ENCODE assay signal across 1 cellular context in the genomic region with DNA sequence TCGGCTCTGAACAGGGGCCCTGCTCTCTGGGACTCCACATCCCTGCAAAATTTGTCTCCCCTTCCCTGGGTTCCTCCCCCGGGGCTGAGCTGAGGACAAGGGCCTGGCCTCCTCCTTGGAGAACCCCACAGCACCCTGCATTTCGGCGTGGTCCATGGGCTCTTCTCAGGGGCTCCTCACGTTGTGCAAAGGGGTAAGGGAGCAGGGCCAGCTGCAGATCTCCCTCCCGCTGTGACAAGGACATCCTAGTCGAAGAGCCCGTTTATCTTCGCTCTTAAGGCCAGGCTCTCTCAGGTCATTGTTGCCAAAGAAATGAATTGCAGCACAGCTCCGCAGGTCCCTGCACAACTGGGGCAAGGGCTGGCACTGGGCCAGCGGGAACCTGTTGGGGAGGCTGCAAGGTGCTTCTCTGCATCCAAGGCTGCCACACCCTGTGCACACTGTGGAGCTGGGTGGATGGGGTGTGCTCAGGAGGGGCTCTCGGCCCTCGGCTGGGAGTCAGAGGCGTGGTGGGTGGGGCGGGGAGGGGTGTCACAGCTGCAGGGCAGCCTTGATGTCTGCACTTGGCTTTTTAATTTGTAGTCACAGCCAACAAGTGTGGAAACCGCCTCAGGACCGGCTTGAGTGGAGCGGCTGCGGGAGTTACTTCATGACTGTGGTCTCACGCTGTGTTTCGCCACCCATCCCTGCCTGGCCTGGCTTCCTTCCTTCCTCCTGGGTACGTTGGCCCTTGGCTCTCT.
TF ChIP-seq lines count a peak whose summit lies in the region.

No MANE protein-coding gene starts in this region.

TF ChIP-seq in SK-N-SH treated with all-trans-retinoic acid at 6 μM for 48 hours, 23 proteins besides CTCF, POLR2A, EP300 and RAD21 (continued from another document):
- TF ChIP-seq, protein P1, sequence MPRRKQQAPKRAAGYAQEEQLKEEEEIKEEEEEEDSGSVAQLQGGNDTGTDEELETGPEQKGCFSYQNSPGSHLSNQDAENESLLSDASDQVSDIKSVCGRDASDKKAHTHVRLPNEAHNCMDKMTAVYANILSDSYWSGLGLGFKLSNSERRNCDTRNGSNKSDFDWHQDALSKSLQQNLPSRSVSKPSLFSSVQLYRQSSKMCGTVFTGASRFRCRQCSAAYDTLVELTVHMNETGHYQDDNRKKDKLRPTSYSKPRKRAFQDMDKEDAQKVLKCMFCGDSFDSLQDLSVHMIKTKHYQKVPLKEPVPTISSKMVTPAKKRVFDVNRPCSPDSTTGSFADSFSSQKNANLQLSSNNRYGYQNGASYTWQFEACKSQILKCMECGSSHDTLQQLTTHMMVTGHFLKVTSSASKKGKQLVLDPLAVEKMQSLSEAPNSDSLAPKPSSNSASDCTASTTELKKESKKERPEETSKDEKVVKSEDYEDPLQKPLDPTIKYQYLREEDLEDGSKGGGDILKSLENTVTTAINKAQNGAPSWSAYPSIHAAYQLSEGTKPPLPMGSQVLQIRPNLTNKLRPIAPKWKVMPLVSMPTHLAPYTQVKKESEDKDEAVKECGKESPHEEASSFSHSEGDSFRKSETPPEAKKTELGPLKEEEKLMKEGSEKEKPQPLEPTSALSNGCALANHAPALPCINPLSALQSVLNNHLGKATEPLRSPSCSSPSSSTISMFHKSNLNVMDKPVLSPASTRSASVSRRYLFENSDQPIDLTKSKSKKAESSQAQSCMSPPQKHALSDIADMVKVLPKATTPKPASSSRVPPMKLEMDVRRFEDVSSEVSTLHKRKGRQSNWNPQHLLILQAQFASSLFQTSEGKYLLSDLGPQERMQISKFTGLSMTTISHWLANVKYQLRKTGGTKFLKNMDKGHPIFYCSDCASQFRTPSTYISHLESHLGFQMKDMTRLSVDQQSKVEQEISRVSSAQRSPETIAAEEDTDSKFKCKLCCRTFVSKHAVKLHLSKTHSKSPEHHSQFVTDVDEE (CRISPR knock-in tag; IDR thresholded peaks at IDR 0.05) = no peak
